Comparison of ENCODE assay signal across 19 cellular contexts in genomic region chr3:51696954-51697353, GRCh38. TPM values are rescaled to one million over a fixed set of nuclear protein-coding genes. Genes with fewer than 3 reads are reported as not detected.
A peak's percentile ranks its signal among the peaks of the same experiment; 100 is the strongest.
DNase-seq lines count a peak whose midpoint lies in the region; TF ChIP-seq lines count a peak whose summit lies in the region.
"Had no signal": no experiment of that assay in that cellular context is flagged by ENCODE, and none has a peak within 500 bp of the region (broad histone marks: within the 10 kb centered on the region; RNA-seq: fewer than 3 reads in every experiment).

No MANE protein-coding gene starts in this region.

- H3K27me3 ChIP-seq in A673 (replicated peaks; ENCODE audit: insufficient read depth, low read depth, low read length, poor library complexity), result no peaks in the 10 kb centered on the region

- CTCF ChIA-PET in A673 (lab: Charles Lee), result no interaction called here

- H3K4me3 ChIP-seq in A673 (ENCODE audit: low read depth, low read length, poor library complexity, severe bottlenecking), result no peak overlapping the region

- no TSS peak for BruUV-seq in A673 (replicated peaks; lab: Mats Ljungman, UMichigan)

- no peaks in the 10 kb centered on the region for H3K36me3 ChIP-seq in A673 (ENCODE audit: insufficient read depth, low read length, poor library complexity, severe bottlenecking)

- TF ChIP-seq CTCF in A673 (conservative IDR thresholded peaks at IDR 0.05; ENCODE audit: low read depth, low read length), result no peak

- POLR2A ChIA-PET in A673 (lab: Charles Lee; ENCODE audit: low non-redundant PET), result no interaction called here

- DNase-seq in NCI-H524 (lab: John Stamatoyannopoulos, UW), result peak; percentile 30 to 61
- no peak for DNase-seq in NCI-H524 treated with DMSO at 0.1 percent for 48 hours (lab: John Stamatoyannopoulos, UW)
- peak; percentile 61 for DNase-seq in inferior parietal cortex (ENCODE audit: extremely low spot score)
- DNase-seq in superior temporal gyrus (ENCODE audit: extremely low spot score), result peak; percentile 69
- no peak for DNase-seq in A673 (ENCODE audit: low spot score)
- DNase-seq in hepatic stellate cell (ENCODE audit: low spot score), result no peak
- no peak for DNase-seq in epidermal melanocyte (ENCODE audit: insufficient read length, low spot score)
- DNase-seq: COR-L47, DMS153, EL, H9, Karpas-422, MM.1S, NCI-H1105 treated with DMSO at 0.1 percent for 48 hours, NCI-H1930, NCI-H69 had no signal

- peak overlapping the region; percentile 75 for H3K27ac ChIP-seq in angular gyrus (ENCODE audit: low read depth, low read length)
- no peak overlapping the region for H3K27ac ChIP-seq in A673 (ENCODE audit: low read depth, low read length, poor library complexity, severe bottlenecking)
- H3K27ac ChIP-seq: C4-2B had no signal

- no peaks in the 10 kb centered on the region for H3K9me3 ChIP-seq in A673 (ENCODE audit: low read depth, low read length, poor library complexity, severe bottlenecking)

- no peaks in the 10 kb centered on the region for H3K4me1 ChIP-seq in A673 (ENCODE audit: insufficient read depth, low read length, poor library complexity, severe bottlenecking)

- intact Hi-C loops in A673 (cut with micrococcal nuclease; ENCODE audit: unreplicated experiment), result no loop called here

RNA-seq across cellular contexts. Expression of gene GRM2, which starts 9.9 kb away (rescaled TPM):
- total RNA-seq in A673 (2021), result 2.9 and 5.6 TPM in 2 replicates
- total RNA-seq: A172 had no signal

RNA-seq across cellular contexts. Expression of gene TEX264, which starts 25.9 kb away (rescaled TPM):
- total RNA-seq in A673 (2021), result 21.4 and 23.0 TPM in 2 replicates

Comparison
In these comparisons a context has a peak if more than half of its experiments do, and no peak if none do; other contexts are left out.
1. DNase-seq: peak in NCI-H524 (2 of 2), inferior parietal cortex (single experiment) and superior temporal gyrus (single experiment); none in NCI-H524 treated with DMSO at 0.1 percent for 48 hours (single experiment), A673 (single experiment), hepatic stellate cell (single experiment) and epidermal melanocyte (single experiment).